Comparison of ENCODE assay signal across 14 cellular contexts in genomic region chr2:11514904-11515303, GRCh38. TPM values are rescaled to one million over a fixed set of nuclear protein-coding genes. Genes with fewer than 3 reads are reported as not detected.
DNase-seq lines count a peak whose midpoint lies in the region; ATAC-seq and TF ChIP-seq lines count a peak whose summit lies in the region.
"Had no signal": no experiment of that assay in that cellular context is flagged by ENCODE, and none has a peak within 500 bp of the region (broad histone marks: within the 10 kb centered on the region; RNA-seq: fewer than 3 reads in every experiment).

No MANE protein-coding gene starts in this region.

- H3K27ac ChIP-seq in HUES48 (ENCODE audit: low read depth, low read length) (peak overlapping the region; percentile 77), endodermal cell (ENCODE audit: low read depth, low read length) (peak overlapping the region; percentile 77), neural progenitor cell (peak overlapping the region; percentile 88), vagina (peak overlapping the region; percentile 3)

- no peak for DNase-seq in endodermal cell
- no peak for DNase-seq in neural progenitor cell (ENCODE audit: low spot score)
- DNase-seq in vagina (ENCODE audit: extremely low spot score in 2 of 2) = no peak
- no peak for DNase-seq in hypothalamus (lab: John Stamatoyannopoulos, UW)
- DNase-seq in RPMI8226 = no peak
- DNase-seq: ACHN; BE2C; C1 segment of cervical spinal cord; Caco-2; CD4-positive, CD25-positive, alpha-beta regulatory T cell; GOT3 had no signal

- H3K27ac Mint-ChIP-seq in endodermal cell (no peak overlapping the region), neural progenitor cell (peak overlapping the region; percentile 47)
- H3K27ac Mint-ChIP-seq: CD4-positive, CD25-positive, alpha-beta regulatory T cell had no signal

- H3K4me1 ChIP-seq in HUES48 (ENCODE audit: control insufficient read depth, insufficient read depth, low read length) (peaks cover 19% of the 10 kb centered on the region), endodermal cell (ENCODE audit: control insufficient read depth, insufficient read depth, low read length) (peaks cover 11% of the 10 kb centered on the region), neural progenitor cell (peaks cover 63% of the 10 kb centered on the region), vagina (peaks cover 5% of the 10 kb centered on the region)
- H3K4me1 ChIP-seq: Caco-2 had no signal

- H3K27me3 Mint-ChIP-seq in endodermal cell (ENCODE audit: insufficient read depth) (no peaks in the 10 kb centered on the region), neural progenitor cell (ENCODE audit: insufficient read depth, low read depth) (peaks cover 4% of the 10 kb centered on the region)

- no peak overlapping the region for H3K4me3 ChIP-seq in HUES48 (ENCODE audit: low read depth, low read length)
- H3K4me3 ChIP-seq in endodermal cell (ENCODE audit: low read length) = peak overlapping the region; percentile 0
- peak overlapping the region; percentile 15 for H3K4me3 ChIP-seq in neural progenitor cell
- H3K4me3 ChIP-seq in vagina = no peak overlapping the region

- peaks cover 42% of the 10 kb centered on the region for H3F3A ChIP-seq in neural progenitor cell (ENCODE audit: low read depth)

- peak overlapping the region; percentile 24 for H3K4me3 Mint-ChIP-seq in endodermal cell
- peak overlapping the region; percentile 46 for H3K4me3 Mint-ChIP-seq in neural progenitor cell
- H3K4me3 Mint-ChIP-seq: CD4-positive, CD25-positive, alpha-beta regulatory T cell had no signal

- H3K9me3 ChIP-seq in HUES48 (ENCODE audit: control insufficient read depth, insufficient read depth, low read length) = no peaks in the 10 kb centered on the region
- H3K9me3 ChIP-seq in endodermal cell (ENCODE audit: control insufficient read depth, low read length) = peaks cover 6% of the 10 kb centered on the region
- no peaks in the 10 kb centered on the region for H3K9me3 ChIP-seq in neural progenitor cell (ENCODE audit: low read depth)
- H3K9me3 ChIP-seq in vagina = no peaks in the 10 kb centered on the region
- H3K9me3 ChIP-seq: BE2C, Caco-2 had no signal

- intact Hi-C loops in vagina (cut with DNase I) = no loop called here

- ATAC-seq in GM18517 (IDR thresholded peaks at IDR 0.05; ENCODE audit: unreplicated experiment) = no peak
- ATAC-seq: HCT116 had no signal

- TF ChIP-seq CTCF in endodermal cell (conservative IDR thresholded peaks at IDR 0.05) (no peak), neural progenitor cell (IDR thresholded peaks at IDR 0.05) (no peak), vagina (IDR thresholded peaks at IDR 0.05) (no peak)

- no peak overlapping the region for H2AFZ ChIP-seq in neural progenitor cell (replicated peaks)

- H3K9me3 Mint-ChIP-seq in endodermal cell (no peaks in the 10 kb centered on the region), neural progenitor cell (peaks cover 12% of the 10 kb centered on the region)

- no peak for TF ChIP-seq POLR2A in vagina (IDR thresholded peaks at IDR 0.05)

- H3K4me1 Mint-ChIP-seq in endodermal cell (peaks cover 57% of the 10 kb centered on the region), neural progenitor cell (peaks cover 78% of the 10 kb centered on the region)
- H3K4me1 Mint-ChIP-seq: CD4-positive, CD25-positive, alpha-beta regulatory T cell had no signal

- H4K20me1 ChIP-seq in neural progenitor cell (ENCODE audit: low read depth) = peaks cover 33% of the 10 kb centered on the region

- H3K36me3 ChIP-seq in HUES48 (ENCODE audit: control insufficient read depth, insufficient read depth, low read length) = no peaks in the 10 kb centered on the region
- peaks cover 37% of the 10 kb centered on the region for H3K36me3 ChIP-seq in endodermal cell (ENCODE audit: control insufficient read depth, insufficient read depth, low read length)
- no peaks in the 10 kb centered on the region for H3K36me3 ChIP-seq in neural progenitor cell
- no peaks in the 10 kb centered on the region for H3K36me3 ChIP-seq in vagina

- H3K9ac ChIP-seq in HUES48 (ENCODE audit: low read depth, low read length) = no peak overlapping the region
- peak overlapping the region; percentile 31 for H3K9ac ChIP-seq in endodermal cell (ENCODE audit: extremely low read depth, low read length, poor library complexity, severe bottlenecking)
- H3K9ac ChIP-seq in neural progenitor cell = no peak overlapping the region

- H3K27me3 ChIP-seq in HUES48 (ENCODE audit: control insufficient read depth, insufficient read depth, low read length) (no peaks in the 10 kb centered on the region), endodermal cell (ENCODE audit: control insufficient read depth, insufficient read depth, low read length, poor library complexity, severe bottlenecking) (no peaks in the 10 kb centered on the region), neural progenitor cell (no peaks in the 10 kb centered on the region), vagina (no peaks in the 10 kb centered on the region)
- H3K27me3 ChIP-seq: BE2C had no signal

- peak overlapping the region; percentile 69 for H3K4me2 ChIP-seq in neural progenitor cell

- H3K36me3 Mint-ChIP-seq in endodermal cell (ENCODE audit: low read depth) (peaks cover 18% of the 10 kb centered on the region), neural progenitor cell (peaks cover 43% of the 10 kb centered on the region)
- H3K36me3 Mint-ChIP-seq: CD4-positive, CD25-positive, alpha-beta regulatory T cell had no signal

- WGBS in endodermal cell (ENCODE audit: insufficient coverage in 1 of 2, insufficient read length in 1 of 2), 2 experiments = 95 to 96% methylated on average over 3 to 6 of the region's 6 CpGs

- H3K79me2 ChIP-seq in neural progenitor cell (ENCODE audit: low read depth) = peaks cover 95% of the 10 kb centered on the region

RNA-seq across cellular contexts. Expression of gene GREB1, which starts 18.9 kb away (rescaled TPM):
- total RNA-seq in endodermal cell (100 to 1,000 TPM in 1 of 2 donors, 10 to 100 TPM in 1; 86.4 to 106 TPM), neural progenitor cell (ENCODE audit: low replicate concordance) (30.8 and 33.2 TPM in 2 replicates), vagina (35.4 TPM)
- polyA plus RNA-seq in endodermal cell (2013, experiment 1 of 2) = 37.0 TPM
- polyA plus RNA-seq in endodermal cell (2013, experiment 2 of 2) = 37.3 TPM

RNA-seq across cellular contexts. Expression of gene E2F6, which starts 48.9 kb away (rescaled TPM):
- total RNA-seq in endodermal cell (10 to 100 TPM; 24.9 to 30.3 TPM), neural progenitor cell (ENCODE audit: low replicate concordance) (29.4 and 36.3 TPM in 2 replicates), vagina (9.1 TPM)
- 32.9 TPM for polyA plus RNA-seq in endodermal cell (2013, experiment 1 of 2)
- polyA plus RNA-seq in endodermal cell (2013, experiment 2 of 2) = 32.6 TPM

Comparison
In these comparisons a context has a peak if more than half of its experiments do, and no peak if none do; other contexts are left out.
1. H3K27ac ChIP-seq: peak in every context shown above with its lines; median percentile 88 in neural progenitor cell; 77 in HUES48; 77 in endodermal cell; 3 in vagina.
2. H3K4me3 ChIP-seq: peak in endodermal cell (single experiment) and neural progenitor cell (single experiment); none in HUES48 (single experiment) and vagina (0 of 2).